Comparison of ENCODE assay signal across 12 cellular contexts in the genomic region with DNA sequence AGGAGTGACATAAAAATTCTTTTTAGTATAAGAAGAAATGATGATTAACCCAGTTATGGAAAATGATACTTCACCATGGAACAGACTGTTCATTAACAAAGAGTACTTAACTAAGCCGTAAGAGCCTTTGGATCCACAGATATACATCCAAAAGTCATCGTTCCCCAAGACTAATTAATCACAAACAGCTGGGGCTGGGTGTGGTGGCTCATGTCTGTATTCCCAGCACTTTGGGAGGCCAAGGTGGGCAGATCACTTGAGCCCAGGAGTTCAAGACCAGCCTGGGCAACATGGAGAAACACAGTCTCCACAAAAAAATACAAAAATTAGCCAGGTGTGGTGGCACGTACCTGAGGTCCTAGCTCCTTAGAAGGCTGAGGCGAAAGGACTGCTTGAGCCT. TPM values are rescaled to one million over a fixed set of nuclear protein-coding genes. Genes with fewer than 3 reads are reported as not detected.
DNase-seq lines count a peak whose midpoint lies in the region; ATAC-seq, FAIRE-seq and TF ChIP-seq lines count a peak whose summit lies in the region.
"Had no signal": no experiment of that assay in that cellular context is flagged by ENCODE, and none has a peak within 500 bp of the region (broad histone marks: within the 10 kb centered on the region; RNA-seq: fewer than 3 reads in every experiment).

No MANE protein-coding gene starts in this region.

- TF ChIP-seq CTCF in activated B cell treated with CpG ODN at 0.5 μM for 24 hours (IDR thresholded peaks at IDR 0.05) (no peak), kidney (IDR thresholded peaks at IDR 0.05; ENCODE audit: borderline replicate concordance, extremely low read depth, insufficient read depth) (no peak)

- peaks cover 92% of the 10 kb centered on the region for H3K4me1 Mint-ChIP-seq in activated T-cell treated with anti-CD3 and anti-CD28 coated beads, Interleukin-2, amount 50 U/mL, for 24 hours (ENCODE audit: low read depth)
- peaks cover 78% of the 10 kb centered on the region for H3K4me1 Mint-ChIP-seq in activated B cell treated with CpG ODN at 0.5 μM for 24 hours

- H3K4me3 ChIP-seq in kidney (ENCODE audit: low read length in 2 of 2) (no peak overlapping the region), subcutaneous abdominal adipose tissue (ENCODE audit: low read depth in 1 of 5, low read length in 5 of 5) (no peak overlapping the region)

- H3K4me3 Mint-ChIP-seq in activated T-cell treated with anti-CD3 and anti-CD28 coated beads, Interleukin-2, amount 50 U/mL, for 24 hours: peak overlapping the region; percentile 49
- no peak overlapping the region for H3K4me3 Mint-ChIP-seq in activated B cell treated with CpG ODN at 0.5 μM for 24 hours

- H3K9ac ChIP-seq in kidney (ENCODE audit: low read length in 2 of 2) (no peak overlapping the region), subcutaneous abdominal adipose tissue (ENCODE audit: low read length in 5 of 5) (no peak overlapping the region)

- H3K9me3 Mint-ChIP-seq in activated T-cell treated with anti-CD3 and anti-CD28 coated beads, Interleukin-2, amount 50 U/mL, for 24 hours: no peaks in the 10 kb centered on the region
- H3K9me3 Mint-ChIP-seq in activated B cell treated with CpG ODN at 0.5 μM for 24 hours: no peaks in the 10 kb centered on the region

- no peaks in the 10 kb centered on the region for H3K9me3 ChIP-seq in kidney (ENCODE audit: control insufficient read depth in 1 of 2, low read length in 2 of 2)
- no peaks in the 10 kb centered on the region for H3K9me3 ChIP-seq in subcutaneous abdominal adipose tissue (ENCODE audit: control insufficient read depth in 5 of 5, low read length in 5 of 5)

- peak overlapping the region; percentile 95 for H3K27ac Mint-ChIP-seq in activated T-cell treated with anti-CD3 and anti-CD28 coated beads, Interleukin-2, amount 50 U/mL, for 24 hours
- H3K27ac Mint-ChIP-seq in activated B cell treated with CpG ODN at 0.5 μM for 24 hours: peak overlapping the region; percentile 6

- H3K27me3 ChIP-seq in subcutaneous abdominal adipose tissue (ENCODE audit: control insufficient read depth in 5 of 5, insufficient read depth in 4 of 5, low read length in 5 of 5): no peaks in the 10 kb centered on the region

- peak overlapping the region; percentile 24 to 68 for H3K27ac ChIP-seq in kidney (ENCODE audit: low read depth in 2 of 2, low read length in 2 of 2)
- peak overlapping the region; percentile 5 for H3K27ac ChIP-seq in subcutaneous abdominal adipose tissue (ENCODE audit: low read depth, low read length)

- no peaks in the 10 kb centered on the region for H3K36me3 ChIP-seq in kidney (ENCODE audit: control insufficient read depth in 1 of 2, insufficient read depth in 2 of 2, low read length in 2 of 2)
- no peaks in the 10 kb centered on the region for H3K36me3 ChIP-seq in subcutaneous abdominal adipose tissue (ENCODE audit: control insufficient read depth in 5 of 5, insufficient read depth in 5 of 5, low read length in 5 of 5)

- POLR2A ChIA-PET in activated B cell treated with CpG ODN at 0.5 μM for 24 hours (lab: Charles Lee): interaction anchor here (0.9 to 14.6 kb wide), 4 partner anchors 8 to 285 kb away, joined by 3 to 294 read pairs (median 14); a partner anchor contains a TSS

- H3K4me1 ChIP-seq in kidney (ENCODE audit: control insufficient read depth in 1 of 2, insufficient read depth in 1 of 2, low read depth in 1 of 2, low read length in 2 of 2) (peaks cover 37 to 68% of the 10 kb centered on the region in 2 donors), subcutaneous abdominal adipose tissue (ENCODE audit: control insufficient read depth in 5 of 5, insufficient read depth in 5 of 5, low read length in 5 of 5) (peaks cover 9 to 49% (median 38%) of the 10 kb centered on the region in 5 donors)

- DNase-seq in activated T-cell treated with anti-CD3 and anti-CD28 coated beads, Interleukin-2, amount 50 U/mL, for 24 hours: no peak
- no peak for DNase-seq in activated T-cell treated with anti-CD3 and anti-CD28 coated beads, Interleukin-2, amount 50 U/mL, for 1 hour
- no peak for DNase-seq in activated B cell treated with CpG ODN at 0.5 μM for 24 hours
- DNase-seq in kidney: no peak
- DNase-seq: caudate nucleus, KBM-7, NCI-H187 treated with DMSO at 0.1 percent for 48 hours had no signal

- intact Hi-C loops in activated B cell treated with CpG ODN at 0.5 μM for 24 hours (cut with micrococcal nuclease) (loop anchor here (5.0 kb wide), 1 partner anchor 476 kb away; a partner anchor contains a TSS), kidney (cut with DNase I) (no loop called here)

- no peak for FAIRE-seq in kidney (lab: Jason Lieb, UNC)
- FAIRE-seq: GM18507 had no signal

- H3K27me3 Mint-ChIP-seq in activated T-cell treated with anti-CD3 and anti-CD28 coated beads, Interleukin-2, amount 50 U/mL, for 24 hours: no peaks in the 10 kb centered on the region
- H3K27me3 Mint-ChIP-seq in activated B cell treated with CpG ODN at 0.5 μM for 24 hours: no peaks in the 10 kb centered on the region

- peaks cover 88% of the 10 kb centered on the region for H3K36me3 Mint-ChIP-seq in activated T-cell treated with anti-CD3 and anti-CD28 coated beads, Interleukin-2, amount 50 U/mL, for 24 hours (ENCODE audit: low read depth)
- peaks cover 6% of the 10 kb centered on the region for H3K36me3 Mint-ChIP-seq in activated B cell treated with CpG ODN at 0.5 μM for 24 hours (ENCODE audit: low read depth)

- ATAC-seq in activated B cell treated with CpG ODN at 0.5 μM for 24 hours (ENCODE audit: low read depth) (no peak), HG03025 (IDR thresholded peaks at IDR 0.05; ENCODE audit: low FRiP score, unreplicated experiment) (no peak), HG03442 (IDR thresholded peaks at IDR 0.05; ENCODE audit: unreplicated experiment) (no peak), HG03571 (IDR thresholded peaks at IDR 0.05; ENCODE audit: unreplicated experiment) (no peak)

- CTCF ChIA-PET in activated B cell treated with CpG ODN at 0.5 μM for 24 hours (lab: Charles Lee): interaction anchor here (1.5 to 1.7 kb wide), 2 partner anchors 9 to 17 kb away, joined by 3 to 5 read pairs; no protein-coding TSS in a partner anchor

RNA-seq across cellular contexts. Expression of a gene that starts 36.2 kb away (rescaled TPM):
- 21.8 and 24.4 TPM in 2 replicates for total RNA-seq in activated B cell treated with CpG ODN at 0.5 μM for 24 hours
- total RNA-seq in kidney: 52.3 TPM
- 14.3 TPM for polyA plus RNA-seq in kidney (ENCODE audit: insufficient read depth, low read depth, low replicate concordance)
